24 cellular contexts compared by ENCODE assay signal in the genomic region with DNA sequence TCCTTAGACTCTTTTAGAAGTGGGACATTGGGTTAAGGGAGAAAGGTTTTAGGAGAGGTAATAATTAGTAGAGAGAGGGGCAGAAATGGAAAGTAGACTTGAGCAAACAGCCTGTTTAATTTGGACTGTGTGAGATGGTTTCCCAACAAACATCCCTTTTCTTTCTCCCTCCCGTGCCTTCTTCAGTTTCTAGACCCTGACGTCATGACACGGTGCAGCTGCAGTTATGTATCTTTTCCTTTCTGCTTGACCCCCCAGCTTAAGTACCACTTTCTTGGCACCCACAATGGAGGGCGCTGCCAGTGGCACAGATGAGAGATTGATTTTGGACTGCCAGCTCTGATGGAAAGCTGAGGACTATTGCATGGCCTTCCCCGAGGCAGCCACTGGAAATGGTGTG.
"Had no signal": no experiment of that assay in that cellular context is flagged by ENCODE, and none has a peak within 500 bp of the region (broad histone marks: within the 10 kb centered on the region; RNA-seq: fewer than 3 reads in every experiment).

No MANE protein-coding gene starts in this region.

- H3K4me2 ChIP-seq: hepatocyte, smooth muscle cell had no signal

- H3K9ac ChIP-seq: parathyroid adenoma had no signal

- H3K9me3 ChIP-seq: gastrocnemius medialis, lower lobe of right lung, neutrophil, suprapubic skin, transverse colon, upper lobe of right lung, vagina had no signal

- DNase-seq: cortex of kidney; effector memory CD8-positive, alpha-beta T cell; gastrocnemius medialis; heart left ventricle; left ventricle myocardium superior; lower lobe of right lung; stimulated activated CD4-positive, alpha-beta T cell treated with anti-CD3 and anti-CD28 coated beads, Interleukin-12 subunit alpha, Interleukin-12 subunit beta, amount 100 ng/mL, for 4 hours; stimulated activated CD4-positive, alpha-beta T cell treated with anti-CD3 and anti-CD28 coated beads, Interleukin-1b, Interleukin-23, amount 100 ng/mL, for 48 hours; stimulated activated CD4-positive, alpha-beta T cell treated with anti-CD3 and anti-CD28 coated beads, Interleukin-4, amount 100 ng/mL, for 1 hour; stimulated activated CD8-positive, alpha-beta memory T cell treated with anti-CD3 and anti-CD28 coated beads, Interleukin-4, amount 100 ng/mL, for 48 hours; stimulated activated naive CD4-positive, alpha-beta T cell; stimulated activated naive CD8-positive, alpha-beta T cell treated with anti-CD3 and anti-CD28 coated beads, Interleukin-15, amount 100 ng/mL, for 72 hours; transverse colon; upper lobe of right lung had no signal

- H3K79me2 ChIP-seq: hepatocyte, parathyroid adenoma had no signal

- H3K36me3 ChIP-seq: gastrocnemius medialis, heart left ventricle, lower lobe of right lung, neutrophil, suprapubic skin, transverse colon, upper lobe of right lung, vagina had no signal

- H3K27ac ChIP-seq: gastrocnemius medialis, heart left ventricle, hepatocyte, lower lobe of right lung, neutrophil, parathyroid adenoma, suprapubic skin, transverse colon, upper lobe of right lung, vagina had no signal

- H3K4me1 ChIP-seq: gastrocnemius medialis, heart left ventricle, lower lobe of right lung, parathyroid adenoma, suprapubic skin, transverse colon, upper lobe of right lung, vagina had no signal

- H3K27me3 ChIP-seq: hepatocyte, neutrophil, suprapubic skin, transverse colon, upper lobe of right lung, vagina had no signal

- H2AFZ ChIP-seq: hepatocyte, parathyroid adenoma had no signal

- H3K4me3 ChIP-seq: gastrocnemius medialis, heart left ventricle, hepatocyte, lower lobe of right lung, smooth muscle cell, suprapubic skin, transverse colon, upper lobe of right lung, vagina had no signal

- ATAC-seq: effector memory CD8-positive, alpha-beta T cell; gastrocnemius medialis; heart left ventricle; left ventricle myocardium superior; lower lobe of right lung; natural killer cell treated with Interleukin-12 subunit alpha and Interleukin-12 subunit beta and Interleukin-15 and Interleukin-18, amount 100 ng/mL, for 72 hours; sciatic nerve; stimulated activated naive CD8-positive, alpha-beta T cell treated with anti-CD3 and anti-CD28 coated beads, Interleukin-15, amount 100 ng/mL, for 72 hours; upper lobe of right lung had no signal

- FAIRE-seq: endometrium, islet of Langerhans had no signal
